ENCODE assay signal across 31 cellular contexts in the genomic region with DNA sequence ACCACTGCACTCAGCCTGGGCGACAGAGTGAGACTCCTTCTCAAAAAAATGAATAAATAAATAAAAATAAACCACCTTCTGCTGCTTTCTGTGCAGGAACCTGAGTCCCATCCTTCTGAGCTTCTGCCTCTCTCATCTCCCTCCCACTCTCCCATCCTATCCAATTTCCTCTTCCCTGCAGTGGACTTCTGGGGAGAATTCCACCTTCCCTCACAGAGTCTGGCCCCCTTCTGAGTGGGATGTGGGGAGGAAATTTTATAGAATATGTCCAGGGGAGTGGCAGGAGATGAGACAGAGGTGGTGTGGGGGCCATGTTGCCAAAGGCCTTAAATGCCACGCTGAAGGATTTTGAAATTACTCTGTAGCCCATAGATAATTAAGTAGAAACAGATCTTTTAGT.
"Had no signal": no experiment of that assay in that cellular context is flagged by ENCODE, and none has a peak within 500 bp of the region (broad histone marks: within the 10 kb centered on the region; RNA-seq: fewer than 3 reads in every experiment).

No MANE protein-coding gene starts in this region.

- H3K9me3 ChIP-seq: adrenal gland, body of pancreas, breast epithelium had no signal

- H3K27me3 ChIP-seq: adrenal gland, body of pancreas, breast epithelium had no signal

- ATAC-seq: activated CD8-positive, alpha-beta T cell treated with anti-CD3 and anti-CD28 coated beads for 36 hours; activated naive CD4-positive, alpha-beta T cell treated with anti-CD3 and anti-CD28 coated beads, Interleukin-2, amount 50 U/mL, for 72 hours; activated T-cell treated with anti-CD3 and anti-CD28 coated beads, Interleukin-2, amount 50 U/mL, for 4 hours; activated T-cell treated with anti-CD3 and anti-CD28 coated beads, Interleukin-2, amount 50 U/mL, for 72 hours; activated T-helper 17 cell treated with anti-CD3 and anti-CD28 coated beads, Interleukin-2, amount 50 U/mL, for 72 hours; body of pancreas had no signal

- DNase-seq: activated B cell treated with CpG ODN at 0.5 μM for 24 hours; activated CD4-positive, alpha-beta memory T cell treated with anti-CD3 and anti-CD28 coated beads for 36 hours; activated CD4-positive, alpha-beta T cell treated with anti-CD3 and anti-CD28 coated beads for 4 hours; activated CD4-positive, alpha-beta T cell treated with anti-CD3 and anti-CD28 coated beads, Interleukin-2, amount 10 ng/mL, durations not matched to agents 24 days and 14 days; activated CD4-positive, alpha-beta T cell treated with anti-CD3 and anti-CD28 coated beads, Interleukin-2, amount 50 U/mL, for 1 hour; activated CD4-positive, alpha-beta T cell treated with anti-CD3 and anti-CD28 coated beads, Interleukin-2, amount 50 U/mL, for 4 hours; activated CD4-positive, CD25-positive, alpha-beta regulatory T cell treated with anti-CD3 and anti-CD28 coated beads, Interleukin-2, amount 50 U/mL, for 72 hours; activated CD8-positive, alpha-beta memory T cell treated with anti-CD3 and anti-CD28 coated beads, Interleukin-2, amount 50 U/mL, for 4 hours; activated CD8-positive, alpha-beta T cell treated with anti-CD3 and anti-CD28 coated beads for 36 hours; activated effector memory CD4-positive, alpha-beta T cell treated with anti-CD3 and anti-CD28 coated beads, Interleukin-2, amount 50 U/mL, for 16 hours; activated gamma-delta T cell treated with Interleukin-2 at 50 U/mL for 16 hours; activated naive CD4-positive, alpha-beta T cell; activated naive CD4-positive, alpha-beta T cell treated with anti-CD3 and anti-CD28 coated beads for 36 hours; activated naive CD4-positive, alpha-beta T cell treated with anti-CD3 and anti-CD28 coated beads, Interleukin-2, amount 50 U/mL, for 16 hours; activated naive CD8-positive, alpha-beta T cell treated with anti-CD3 and anti-CD28 coated beads for 36 hours; activated T-cell treated with anti-CD3 and anti-CD28 coated beads for 4 hours; activated T-cell treated with anti-CD3 and anti-CD28 coated beads, Interleukin-2, amount 50 U/mL, for 1 hour; activated T-cell treated with anti-CD3 and anti-CD28 coated beads, Interleukin-2, amount 50 U/mL, for 4 hours; activated T-cell treated with anti-CD3 and anti-CD28 coated beads, Interleukin-2, amount 50 U/mL, for 72 hours; adrenal gland; amniotic stem cell; aorta; body of pancreas; brain microvascular endothelial cell; central memory CD4-positive, alpha-beta T cell; T-helper 2 cell; T-helper 9 cell had no signal

- H3K36me3 ChIP-seq: adrenal gland, brain microvascular endothelial cell, breast epithelium had no signal

- H3K4me3 ChIP-seq: adrenal gland, body of pancreas, breast epithelium had no signal

- H3K27ac ChIP-seq: adrenal gland, body of pancreas, brain microvascular endothelial cell, breast epithelium, VCaP had no signal
